ENCODE assay signal across 14 cellular contexts in genomic region chr1:14128096-14128495, GRCh38.
"Had no signal": no experiment of that assay in that cellular context is flagged by ENCODE, and none has a peak within 500 bp of the region (broad histone marks: within the 10 kb centered on the region; RNA-seq: fewer than 3 reads in every experiment).

No MANE protein-coding gene starts in this region.

- DNase-seq: activated CD4-positive, alpha-beta memory T cell treated with anti-CD3 and anti-CD28 coated beads, Interleukin-2, amount 10 ng/mL, durations not matched to agents 7 days and 5 days; activated CD4-positive, alpha-beta T cell treated with anti-CD3 and anti-CD28 coated beads for 36 hours; activated naive CD8-positive, alpha-beta T cell treated with anti-CD3 and anti-CD28 coated beads, Interleukin-2, amount 10 ng/mL, durations not matched to agents 7 days and 5 days; activated T-cell treated with anti-CD3 and anti-CD28 coated beads, Interleukin-2, amount 50 U/mL, for 72 hours; aorta; gastrocnemius medialis; mesendoderm; stimulated activated CD4-positive, alpha-beta T cell treated with anti-CD3 and anti-CD28 coated beads, Interleukin-15, amount 100 ng/mL, for 24 hours; stimulated activated CD4-positive, alpha-beta T cell treated with anti-CD3 and anti-CD28 coated beads, Interleukin-4, amount 100 ng/mL, for 4 hours; stimulated activated naive CD8-positive, alpha-beta T cell treated with anti-CD3 and anti-CD28 coated beads, Interleukin-15, amount 100 ng/mL, for 72 hours; T1000 had no signal

- H3K4me3 ChIP-seq: gastrocnemius medialis, thoracic aorta had no signal

- H3K27ac ChIP-seq: gastrocnemius medialis, parathyroid adenoma, thoracic aorta, VCaP had no signal

- H3K4me1 ChIP-seq: gastrocnemius medialis, parathyroid adenoma had no signal

- H3K36me3 Mint-ChIP-seq: activated naive CD8-positive, alpha-beta T cell treated with anti-CD3 and anti-CD28 coated beads, Interleukin-2, amount 10 ng/mL, durations not matched to agents 7 days and 5 days had no signal

- ATAC-seq: activated CD4-positive, alpha-beta T cell treated with anti-CD3 and anti-CD28 coated beads for 36 hours; activated T-cell treated with anti-CD3 and anti-CD28 coated beads, Interleukin-2, amount 50 U/mL, for 72 hours; gastrocnemius medialis; stimulated activated naive CD8-positive, alpha-beta T cell treated with anti-CD3 and anti-CD28 coated beads, Interleukin-15, amount 100 ng/mL, for 72 hours had no signal

- H3K27me3 ChIP-seq: gastrocnemius medialis had no signal

- H3K4me1 Mint-ChIP-seq: activated CD4-positive, alpha-beta memory T cell treated with anti-CD3 and anti-CD28 coated beads, Interleukin-2, amount 10 ng/mL, durations not matched to agents 7 days and 5 days; activated CD4-positive, alpha-beta T cell treated with anti-CD3 and anti-CD28 coated beads for 36 hours; activated naive CD8-positive, alpha-beta T cell treated with anti-CD3 and anti-CD28 coated beads, Interleukin-2, amount 10 ng/mL, durations not matched to agents 7 days and 5 days; stimulated activated naive CD8-positive, alpha-beta T cell treated with anti-CD3 and anti-CD28 coated beads, Interleukin-15, amount 100 ng/mL, for 72 hours had no signal

- H3K4me3 Mint-ChIP-seq: activated CD4-positive, alpha-beta memory T cell treated with anti-CD3 and anti-CD28 coated beads, Interleukin-2, amount 10 ng/mL, durations not matched to agents 7 days and 5 days; activated CD4-positive, alpha-beta T cell treated with anti-CD3 and anti-CD28 coated beads for 36 hours; activated naive CD8-positive, alpha-beta T cell treated with anti-CD3 and anti-CD28 coated beads, Interleukin-2, amount 10 ng/mL, durations not matched to agents 7 days and 5 days; activated T-cell treated with anti-CD3 and anti-CD28 coated beads, Interleukin-2, amount 50 U/mL, for 72 hours; stimulated activated naive CD8-positive, alpha-beta T cell treated with anti-CD3 and anti-CD28 coated beads, Interleukin-15, amount 100 ng/mL, for 72 hours had no signal

- H3K27me3 Mint-ChIP-seq: activated CD4-positive, alpha-beta memory T cell treated with anti-CD3 and anti-CD28 coated beads, Interleukin-2, amount 10 ng/mL, durations not matched to agents 7 days and 5 days had no signal

- H3K9me3 ChIP-seq: gastrocnemius medialis, thoracic aorta had no signal

- H3K9ac ChIP-seq: parathyroid adenoma had no signal

- H3K27ac Mint-ChIP-seq: activated CD4-positive, alpha-beta memory T cell treated with anti-CD3 and anti-CD28 coated beads, Interleukin-2, amount 10 ng/mL, durations not matched to agents 7 days and 5 days; activated CD4-positive, alpha-beta T cell treated with anti-CD3 and anti-CD28 coated beads for 36 hours; activated naive CD8-positive, alpha-beta T cell treated with anti-CD3 and anti-CD28 coated beads, Interleukin-2, amount 10 ng/mL, durations not matched to agents 7 days and 5 days; activated T-cell treated with anti-CD3 and anti-CD28 coated beads, Interleukin-2, amount 50 U/mL, for 72 hours; stimulated activated naive CD8-positive, alpha-beta T cell treated with anti-CD3 and anti-CD28 coated beads, Interleukin-15, amount 100 ng/mL, for 72 hours had no signal

- H3K36me3 ChIP-seq: gastrocnemius medialis, thoracic aorta had no signal

- H3K9me3 Mint-ChIP-seq: activated CD4-positive, alpha-beta memory T cell treated with anti-CD3 and anti-CD28 coated beads, Interleukin-2, amount 10 ng/mL, durations not matched to agents 7 days and 5 days; activated naive CD8-positive, alpha-beta T cell treated with anti-CD3 and anti-CD28 coated beads, Interleukin-2, amount 10 ng/mL, durations not matched to agents 7 days and 5 days; activated T-cell treated with anti-CD3 and anti-CD28 coated beads, Interleukin-2, amount 50 U/mL, for 72 hours; stimulated activated naive CD8-positive, alpha-beta T cell treated with anti-CD3 and anti-CD28 coated beads, Interleukin-15, amount 100 ng/mL, for 72 hours had no signal

- H3K79me2 ChIP-seq: parathyroid adenoma had no signal

- H2AFZ ChIP-seq: parathyroid adenoma had no signal
